Comparison of ENCODE assay signal across 8 cellular contexts in genomic region chr6:26027491-26028211, GRCh38. TPM values are rescaled to one million over a fixed set of nuclear protein-coding genes. Genes with fewer than 3 reads are reported as not detected.
A peak's percentile ranks its signal among the peaks of the same experiment; 100 is the strongest.
DNase-seq lines count a peak whose midpoint lies in the region; ATAC-seq and TF ChIP-seq lines count a peak whose summit lies in the region.

No MANE protein-coding gene starts in this region.

- no peak overlapping the region for H2AFZ ChIP-seq in neural progenitor cell (replicated peaks)

- peak overlapping the region; percentile 61 to 74 (median 69) for H3K4me3 ChIP-seq in BLaER1 treated with 17β-estradiol and CSF1 and Interleukin-3, amounts not matched to agents 10 nM and 100 nM
- peak overlapping the region; percentile 51 to 84 (median 74) for H3K4me3 ChIP-seq in dorsolateral prefrontal cortex
- H3K4me3 ChIP-seq in neural progenitor cell: peak overlapping the region; percentile 64

- no peaks in the 10 kb centered on the region for H3K36me3 ChIP-seq in BLaER1 treated with 17β-estradiol and CSF1 and Interleukin-3, amounts not matched to agents 10 nM and 100 nM
- H3K36me3 ChIP-seq in neural progenitor cell: no peaks in the 10 kb centered on the region

- peaks cover 54 to 71% (median 60%) of the 10 kb centered on the region in 10 experiments for H3K4me1 ChIP-seq in BLaER1 treated with 17β-estradiol and CSF1 and Interleukin-3, amounts not matched to agents 10 nM and 100 nM
- H3K4me1 ChIP-seq in neural progenitor cell: peaks cover 51% of the 10 kb centered on the region

- H3K79me2 ChIP-seq in neural progenitor cell (ENCODE audit: low read depth): peaks cover 5% of the 10 kb centered on the region

- peak overlapping the region; percentile 77 to 95 (median 90) for H3K4me2 ChIP-seq in BLaER1 treated with 17β-estradiol and CSF1 and Interleukin-3, amounts not matched to agents 10 nM and 100 nM
- peak overlapping the region; percentile 84 for H3K4me2 ChIP-seq in neural progenitor cell

- no peaks in the 10 kb centered on the region for H3K9me3 Mint-ChIP-seq in neural progenitor cell

- peaks cover 2% of the 10 kb centered on the region for H3K36me3 Mint-ChIP-seq in neural progenitor cell

- H3K27me3 ChIP-seq in BLaER1 treated with 17β-estradiol and CSF1 and Interleukin-3, amounts not matched to agents 10 nM and 100 nM: no peaks in the 10 kb centered on the region
- peaks cover 0 to 18% (median 0%) of the 10 kb centered on the region in 45 donors for H3K27me3 ChIP-seq in dorsolateral prefrontal cortex
- H3K27me3 ChIP-seq in neural progenitor cell: no peaks in the 10 kb centered on the region

- peak overlapping the region; percentile 99 for H3K27ac Mint-ChIP-seq in neural progenitor cell

- H3K27ac ChIP-seq in BLaER1 treated with 17β-estradiol and CSF1 and Interleukin-3, amounts not matched to agents 10 nM and 100 nM: peak overlapping the region; percentile 59 to 99 (median 91); a peak in 21 of 22 replicates
- H3K27ac ChIP-seq in dorsolateral prefrontal cortex (peak overlapping the region in 48 of 59 donors; percentile 1 to 94 (median 81)), neural progenitor cell (peak overlapping the region; percentile 92)

- peaks cover 78% of the 10 kb centered on the region for H3F3A ChIP-seq in neural progenitor cell (ENCODE audit: low read depth)

- ATAC-seq in HG03571 (IDR thresholded peaks at IDR 0.05; ENCODE audit: unreplicated experiment): no peak

- intact Hi-C loops in dorsolateral prefrontal cortex (cut with DNase I): no loop called here

- TF ChIP-seq CTCF in dorsolateral prefrontal cortex (IDR thresholded peaks at IDR 0.05 in 54 of 56, conservative IDR thresholded peaks at IDR 0.05 in 2 of 56; ENCODE audit: low read depth in 1 of 56, partially characterized antibody in 56 of 56): peak in 1 of 56 donors; percentile 1
- no peak for TF ChIP-seq CTCF in neural progenitor cell (IDR thresholded peaks at IDR 0.05)

- H3K4me3 Mint-ChIP-seq in neural progenitor cell: peak overlapping the region; percentile 97

- no peaks in the 10 kb centered on the region for H3K9me3 ChIP-seq in BLaER1 treated with 17β-estradiol and CSF1 and Interleukin-3, amounts not matched to agents 10 nM and 100 nM (replicated peaks in 1 of 11)
- H3K9me3 ChIP-seq in neural progenitor cell (ENCODE audit: low read depth): no peaks in the 10 kb centered on the region

- H3K27me3 Mint-ChIP-seq in neural progenitor cell (ENCODE audit: insufficient read depth, low read depth): peaks cover 10% of the 10 kb centered on the region

- peaks cover 72% of the 10 kb centered on the region for H3K4me1 Mint-ChIP-seq in neural progenitor cell

- H3K9ac ChIP-seq in BLaER1 treated with 17β-estradiol and CSF1 and Interleukin-3, amounts not matched to agents 10 nM and 100 nM: peak overlapping the region; percentile 77 to 93 (median 87)
- H3K9ac ChIP-seq in neural progenitor cell: no peak overlapping the region

- peak; percentile 35 for DNase-seq in NAMALWA (ENCODE audit: low spot score)
- no peak for DNase-seq in dorsolateral prefrontal cortex
- no peak for DNase-seq in neural progenitor cell (ENCODE audit: low spot score)
- no peak for DNase-seq in globus pallidus (ENCODE audit: low spot score)
- DNase-seq in NCI-H510A (lab: John Stamatoyannopoulos, UW): no peak
- no peak for DNase-seq in NCI-H345 treated with DMSO at 0.1 percent for 48 hours (lab: John Stamatoyannopoulos, UW; ENCODE audit: unreplicated experiment)

- H4K20me1 ChIP-seq in BLaER1 treated with 17β-estradiol and CSF1 and Interleukin-3, amounts not matched to agents 10 nM and 100 nM: peaks cover 0 to 5% (median 0%) of the 10 kb centered on the region in 11 experiments; a peak in 1 of 22 replicates
- H4K20me1 ChIP-seq in neural progenitor cell (ENCODE audit: low read depth): peaks cover 7% of the 10 kb centered on the region

RNA-seq across cellular contexts. Expression of gene HFE, which starts 59.6 kb away (rescaled TPM):
- total RNA-seq in dorsolateral prefrontal cortex (1 to 10 TPM in 117 of 120 experiments, under 1 TPM in 3; 0.71 to 8.5 (median 2.6) TPM), neural progenitor cell (ENCODE audit: low replicate concordance) (0.43 and 1.5 TPM in 2 replicates)
